Comparison of ENCODE assay signal across 12 cellular contexts in the genomic region with DNA sequence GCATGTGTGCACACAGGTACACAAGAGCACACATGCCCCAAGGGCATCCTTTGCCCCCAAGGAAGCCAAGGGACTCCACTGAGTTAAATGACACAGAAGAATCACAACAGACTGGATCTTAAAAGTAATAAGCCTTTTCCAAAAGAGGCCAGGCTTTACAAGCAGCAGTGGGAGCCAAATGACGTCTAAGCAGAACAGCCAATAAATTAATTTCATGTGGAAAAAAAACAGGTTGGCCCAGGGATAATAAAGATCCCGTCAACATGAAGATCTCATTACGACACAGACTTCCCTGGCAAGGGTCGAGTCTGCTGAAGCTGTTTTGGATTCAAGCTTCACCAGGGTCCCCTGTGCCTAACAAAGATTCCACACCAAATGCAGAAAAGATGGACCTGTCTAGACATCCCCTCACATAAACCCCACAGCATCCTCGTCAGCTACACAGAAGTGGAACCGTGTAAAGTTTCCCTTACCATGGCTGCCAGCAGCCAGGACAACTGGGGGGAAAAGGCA.
A peak's percentile ranks its signal among the peaks of the same experiment; 100 is the strongest.
DNase-seq lines count a peak whose midpoint lies in the region; ATAC-seq and TF ChIP-seq lines count a peak whose summit lies in the region.
"Had no signal": no experiment of that assay in that cellular context is flagged by ENCODE, and none has a peak within 500 bp of the region (broad histone marks: within the 10 kb centered on the region; RNA-seq: fewer than 3 reads in every experiment).

No MANE protein-coding gene starts in this region.

- H3K27ac ChIP-seq in lung (ENCODE audit: low read depth in 1 of 2, low read length in 1 of 2) (no peak overlapping the region), smooth muscle cell (ENCODE audit: low read depth) (no peak overlapping the region), stomach (no peak overlapping the region), gastroesophageal sphincter (no peak overlapping the region)
- H3K27ac ChIP-seq: 22Rv1, BLaER1 had no signal

- TF ChIP-seq CTCF in lung (IDR thresholded peaks at IDR 0.05; ENCODE audit: control extremely low read depth, extremely low read depth) = no peak
- no peak for TF ChIP-seq CTCF in smooth muscle cell (IDR thresholded peaks at IDR 0.05; ENCODE audit: borderline replicate concordance, insufficient read depth, poor library complexity, severe bottlenecking)
- no peak for TF ChIP-seq CTCF in stomach (IDR thresholded peaks at IDR 0.05)
- no peak for TF ChIP-seq CTCF in gastroesophageal sphincter (IDR thresholded peaks at IDR 0.05)

- peak; percentile 34 for DNase-seq in NCI-H82 (lab: John Stamatoyannopoulos, UW)
- DNase-seq in NCI-H82 treated with DMSO at 0.1 percent for 48 hours (lab: John Stamatoyannopoulos, UW; ENCODE audit: unreplicated experiment) = no peak
- DNase-seq in lung (ENCODE audit: low spot score) = peak; percentile 11
- DNase-seq in smooth muscle cell (lab: John Stamatoyannopoulos, UW; ENCODE audit: unreplicated experiment) = no peak
- DNase-seq in stomach = no peak
- DNase-seq in dedifferentiated amniotic fluid mesenchymal stem cell (ENCODE audit: extremely low spot score) = no peak
- no peak for DNase-seq in stimulated activated CD4-positive, alpha-beta T cell treated with anti-CD3 and anti-CD28 coated beads, Interleukin-2, amount 100 ng/mL, for 24 hours
- DNase-seq: CD4-positive, CD25-positive, alpha-beta regulatory T cell had no signal

- no peak overlapping the region for H3K9ac ChIP-seq in smooth muscle cell (ENCODE audit: low read depth)
- H3K9ac ChIP-seq: BLaER1 had no signal

- H3K27me3 ChIP-seq in lung (ENCODE audit: control insufficient read depth, insufficient read depth) (no peaks in the 10 kb centered on the region), smooth muscle cell (ENCODE audit: low read depth) (no peaks in the 10 kb centered on the region), stomach (peaks cover 0 to 6% (median 0%) of the 10 kb centered on the region in 3 donors), gastroesophageal sphincter (peaks cover 9% of the 10 kb centered on the region)
- H3K27me3 ChIP-seq: BLaER1 had no signal

- no peak overlapping the region for H3K4me2 ChIP-seq in smooth muscle cell
- H3K4me2 ChIP-seq: BLaER1 had no signal

- no peak for TF ChIP-seq EP300 in stomach (IDR thresholded peaks at IDR 0.05)
- TF ChIP-seq EP300 in gastroesophageal sphincter (IDR thresholded peaks at IDR 0.05) = no peak

- H3K9me3 ChIP-seq in lung (ENCODE audit: control insufficient read depth in 2 of 2, insufficient read depth in 1 of 2, low read length in 1 of 2) = no peaks in the 10 kb centered on the region
- no peaks in the 10 kb centered on the region for H3K9me3 ChIP-seq in smooth muscle cell (replicated peaks; ENCODE audit: low read depth)
- no peaks in the 10 kb centered on the region for H3K9me3 ChIP-seq in stomach
- H3K9me3 ChIP-seq in gastroesophageal sphincter = no peaks in the 10 kb centered on the region
- H3K9me3 ChIP-seq: BLaER1 had no signal

- H3K36me3 ChIP-seq in lung (ENCODE audit: control insufficient read depth in 2 of 2, insufficient read depth in 2 of 2, low read length in 2 of 2) (no peaks in the 10 kb centered on the region), smooth muscle cell (ENCODE audit: low read depth) (no peaks in the 10 kb centered on the region), stomach (no peaks in the 10 kb centered on the region), gastroesophageal sphincter (no peaks in the 10 kb centered on the region)
- H3K36me3 ChIP-seq: BLaER1 had no signal

- no peaks in the 10 kb centered on the region for H3F3A ChIP-seq in smooth muscle cell (ENCODE audit: low read depth)

- no peak for ATAC-seq in lung (ENCODE audit: insufficient read depth, low FRiP score)
- no peak for ATAC-seq in gastroesophageal sphincter
- ATAC-seq: HCT116 had no signal

- 71 to 83% methylated on average over 6 of the region's 6 CpGs for WGBS in lung, 2 donors
- 46% methylated on average over 6 of the region's 6 CpGs for WGBS in smooth muscle cell (ENCODE audit: low lambda C conversion rate)
- 43 to 55% (median 47%) methylated on average over 6 of the region's 6 CpGs for WGBS in stomach, 5 donors
- WGBS in gastroesophageal sphincter (ENCODE audit: low coverage in 1 of 2), 2 donors = 32 to 34% methylated on average over 3 to 6 of the region's 6 CpGs

- H3K4me3 ChIP-seq in lung = no peak overlapping the region
- H3K4me3 ChIP-seq in smooth muscle cell = no peak overlapping the region
- H3K4me3 ChIP-seq in stomach = no peak overlapping the region
- no peak overlapping the region for H3K4me3 ChIP-seq in gastroesophageal sphincter
- H3K4me3 ChIP-seq: BLaER1 had no signal

- no peaks in the 10 kb centered on the region for H3K79me2 ChIP-seq in smooth muscle cell (ENCODE audit: low read depth)

- peaks cover 0 to 2% of the 10 kb centered on the region in 2 donors for H3K4me1 ChIP-seq in lung (ENCODE audit: control insufficient read depth in 2 of 2, insufficient read depth in 2 of 2, low read length in 2 of 2)
- no peaks in the 10 kb centered on the region for H3K4me1 ChIP-seq in smooth muscle cell (ENCODE audit: low read depth)
- no peaks in the 10 kb centered on the region for H3K4me1 ChIP-seq in stomach
- no peaks in the 10 kb centered on the region for H3K4me1 ChIP-seq in gastroesophageal sphincter

- intact Hi-C loops in stomach (cut with DNase I; ENCODE audit: low total_unique reads) = no loop called here

- TF ChIP-seq POLR2A in stomach (IDR thresholded peaks at IDR 0.05) (no peak), gastroesophageal sphincter (IDR thresholded peaks at IDR 0.05) (no peak)

- no peaks in the 10 kb centered on the region for H4K20me1 ChIP-seq in smooth muscle cell (ENCODE audit: low read depth)
- H4K20me1 ChIP-seq: BLaER1 had no signal

- H2AFZ ChIP-seq in smooth muscle cell (ENCODE audit: low read depth) = peak overlapping the region; percentile 18

Comparison
In these comparisons a context has a peak if more than half of its experiments do, and no peak if none do; other contexts are left out.
1. DNase-seq: peak in NCI-H82 (single experiment) and lung (single experiment); none in NCI-H82 treated with DMSO at 0.1 percent for 48 hours (single experiment), smooth muscle cell (single experiment), stomach (single experiment), dedifferentiated amniotic fluid mesenchymal stem cell (single experiment) and stimulated activated CD4-positive, alpha-beta T cell treated with anti-CD3 and anti-CD28 coated beads, Interleukin-2, amount 100 ng/mL, for 24 hours (0 of 2).